In the genomic region with DNA sequence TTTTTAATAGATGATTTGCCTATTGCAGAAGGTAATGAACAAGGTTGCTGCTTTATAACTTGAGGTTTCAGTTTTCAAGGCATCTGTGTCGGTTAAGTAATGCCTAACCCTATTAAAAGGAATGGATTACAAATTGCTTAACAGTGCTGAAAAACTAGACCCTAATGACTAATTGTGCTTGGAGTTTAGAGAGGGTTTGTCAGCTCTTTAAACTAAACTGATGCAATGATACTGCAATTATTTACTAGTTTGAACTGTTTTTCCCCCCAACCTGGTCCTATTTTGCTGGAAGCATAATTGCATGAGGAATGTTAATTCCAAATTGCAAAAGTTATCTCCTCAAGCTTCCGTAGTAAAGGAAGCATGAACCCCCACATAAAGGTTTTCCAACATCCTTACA, we compare ENCODE assay signal across 17 cellular contexts. TPM values are rescaled to one million over a fixed set of nuclear protein-coding genes. Genes with fewer than 3 reads are reported as not detected.
DNase-seq lines count a peak whose midpoint lies in the region; ATAC-seq and TF ChIP-seq lines count a peak whose summit lies in the region.
"Had no signal": no experiment of that assay in that cellular context is flagged by ENCODE, and none has a peak within 500 bp of the region (broad histone marks: within the 10 kb centered on the region; RNA-seq: fewer than 3 reads in every experiment).

No MANE protein-coding gene starts in this region.

- TF ChIP-seq CTCF in AG04449 (IDR thresholded peaks at IDR 0.05; ENCODE audit: insufficient read depth, low read length, missing control alignments) (no peak), fibroblast of villous mesenchyme (IDR thresholded peaks at IDR 0.05; ENCODE audit: insufficient read depth, low read depth, low read length) (no peak)

- in situ Hi-C loops in GM23248 (cut with MboI) = no loop called here

- no peak overlapping the region for H3K4me3 ChIP-seq in AG04449 (ENCODE audit: low read depth, low read length)
- no peak overlapping the region for H3K4me3 ChIP-seq in GM23248
- H3K4me3 ChIP-seq in fibroblast of villous mesenchyme (ENCODE audit: low read depth, low read length) = no peak overlapping the region
- H3K4me3 ChIP-seq: adrenal gland, prostate gland had no signal

- H3K9me3 ChIP-seq in GM23248 (ENCODE audit: low read depth) = no peaks in the 10 kb centered on the region
- H3K9me3 ChIP-seq: adrenal gland, prostate gland had no signal

- H3K79me2 ChIP-seq in GM23248 (ENCODE audit: insufficient read depth) = no peaks in the 10 kb centered on the region

- WGBS in GM23248 (ENCODE audit: low coverage in 1 of 2, low lambda C conversion rate in 2 of 2, missing lambda C conversion rate in 2 of 2), 2 experiments = 14 to 25% methylated on average over 2 of the region's 2 CpGs

- peak; percentile 40 for DNase-seq in AG04449 (ENCODE audit: low read depth, low spot score)
- DNase-seq in GM23248 = peak; percentile 82
- DNase-seq in fibroblast of villous mesenchyme (ENCODE audit: low read depth) = peak; percentile 90
- DNase-seq in DMS 273 (lab: John Stamatoyannopoulos, UW; ENCODE audit: unreplicated experiment) = no peak
- no peak for DNase-seq in mesenteric fat pad (ENCODE audit: low spot score)
- no peak for DNase-seq in RPMI8226
- DNase-seq: activated T-cell treated with anti-CD3 and anti-CD28 coated beads, Interleukin-2, amount 50 U/mL, for 1 hour; adrenal gland; dermis blood vessel endothelial cell; DMS53; NCI-H1694; NK-92 treated with Interleukin-12 subunit alpha and Interleukin-12 subunit beta, amount 100 ng/mL, for 24 hours had no signal

- peak overlapping the region; percentile 56 for H3K4me2 ChIP-seq in GM23248 (ENCODE audit: unreplicated experiment)

- peak overlapping the region; percentile 41 for H3K9ac ChIP-seq in GM23248

- POLR2A ChIA-PET in AG04449 (lab: Yijun Ruan, JAX) = no interaction called here

- peaks cover 39% of the 10 kb centered on the region for H3K4me1 ChIP-seq in GM23248 (ENCODE audit: insufficient read depth)
- H3K4me1 ChIP-seq: adrenal gland, prostate gland had no signal

- 0 out of 2 replicates have a peak overlapping the region, but pooled peaks have one; percentile 12 for H2AFZ ChIP-seq in GM23248

- H3K27ac ChIP-seq in GM23248 = peak overlapping the region; percentile 83
- H3K27ac ChIP-seq: adrenal gland, prostate gland had no signal

- H3K27me3 ChIP-seq in GM23248 (replicated peaks; ENCODE audit: insufficient read depth) = no peaks in the 10 kb centered on the region
- H3K27me3 ChIP-seq: adrenal gland had no signal

- no peaks in the 10 kb centered on the region for H3K9me2 ChIP-seq in GM23248 (ENCODE audit: insufficient read depth)

- no peaks in the 10 kb centered on the region for H3K36me3 ChIP-seq in GM23248 (ENCODE audit: low read depth)
- H3K36me3 ChIP-seq: adrenal gland, prostate gland had no signal

- peaks cover 31% of the 10 kb centered on the region for H3F3A ChIP-seq in GM23248 (ENCODE audit: insufficient read depth)

- CTCF ChIA-PET in AG04449 (lab: Yijun Ruan, JAX) = interaction anchor here (1.1 to 1.3 kb wide), 2 partner anchors 61 to 63 kb away, joined by 3 to 7 read pairs; no protein-coding TSS in a partner anchor

- no peaks in the 10 kb centered on the region for H4K20me1 ChIP-seq in GM23248 (ENCODE audit: insufficient read depth)

- ATAC-seq in SK-N-SH treated with all-trans-retinoic acid at 6 μM for 48 hours (no peak), GM18868 (IDR thresholded peaks at IDR 0.05; ENCODE audit: unreplicated experiment) (no peak)

TF ChIP-seq in SK-N-SH treated with all-trans-retinoic acid at 6 μM for 48 hours, 23 proteins besides CTCF, POLR2A, EP300 and RAD21:
- TF ChIP-seq ISL1 (CRISPR knock-in tag; IDR thresholded peaks at IDR 0.05) (peak; percentile 76), SNAI2 (CRISPR knock-in tag; IDR thresholded peaks at IDR 0.05) (no peak)

RNA-seq across cellular contexts. Expression of a gene that starts 39.3 kb away (rescaled TPM):
- not detected in 2 replicates for total RNA-seq in GM23248 (2014; rRNA removed; shearing (Covaris generic))
- not detected in 2 replicates for polyA plus RNA-seq in GM23248 (2016; fragmentation: Nextera tagmentation; extraction: Ambion mirVana)
- total RNA-seq in fibroblast of villous mesenchyme (not detected in 2 replicates), mesenteric fat pad (not detected)
- total RNA-seq: adrenal gland, dermis blood vessel endothelial cell, glomerular endothelial cell, prostate gland had no signal
- polyA plus RNA-seq: adrenal gland, keratinocyte had no signal

Comparison
In these comparisons a context has a peak if more than half of its experiments do, and no peak if none do; other contexts are left out.
1. DNase-seq: peak in AG04449 (single experiment), GM23248 (single experiment) and fibroblast of villous mesenchyme (single experiment); none in DMS 273 (single experiment), mesenteric fat pad (single experiment) and RPMI8226 (single experiment).